ENCODE assay signal across 8 cellular contexts in the genomic region with DNA sequence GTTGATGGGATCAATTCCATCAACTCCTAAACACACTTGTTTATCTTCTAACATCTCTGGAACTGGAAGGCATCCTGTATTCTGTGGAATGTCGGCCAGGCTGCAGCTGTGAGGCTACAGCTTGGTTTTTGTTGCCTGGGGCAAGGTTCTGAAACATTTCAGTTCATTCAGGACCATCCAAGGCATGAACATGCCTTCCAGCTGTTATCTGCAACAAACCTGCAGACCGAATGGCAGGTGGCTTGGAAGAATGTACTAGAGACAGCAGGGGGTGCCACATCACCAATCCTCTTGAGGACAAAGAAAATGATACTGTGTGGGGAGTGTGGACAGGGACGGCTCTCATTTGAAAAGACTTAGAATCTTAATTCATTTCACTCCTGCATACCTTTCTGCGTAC. TPM values are rescaled to one million over a fixed set of nuclear protein-coding genes. Genes with fewer than 3 reads are reported as not detected.
DNase-seq lines count a peak whose midpoint lies in the region; ATAC-seq and TF ChIP-seq lines count a peak whose summit lies in the region.

No MANE protein-coding gene starts in this region.

- no peaks in the 10 kb centered on the region for H3K36me3 ChIP-seq in neural cell (ENCODE audit: insufficient read depth, low read length)

- no peak overlapping the region for H3K9ac ChIP-seq in neural cell (ENCODE audit: low read length)

- TF ChIP-seq RAD21 in neural cell (conservative IDR thresholded peaks at IDR 0.05), result peak; percentile 18

- H4K20me1 ChIP-seq in neural cell (ENCODE audit: insufficient read depth), result no peaks in the 10 kb centered on the region

- no peaks in the 10 kb centered on the region for H3K9me2 ChIP-seq in neural cell (ENCODE audit: insufficient read depth, low read length)

- H3K36me3 Mint-ChIP-seq in chondrocyte (ENCODE audit: low read depth), result no peaks in the 10 kb centered on the region
- no peaks in the 10 kb centered on the region for H3K36me3 Mint-ChIP-seq in activated T-helper 1 cell treated with anti-CD3 and anti-CD28 coated beads, Interleukin-12 subunit alpha, Interleukin-12 subunit beta, Interleukin-2, Interleukin-4 antibody, amounts not matched to agents 30 ng/mL and 10 ng/mL and 1 ng/mL, durations not matched to agents 14 hours and 24 hours and 36 hours (ENCODE audit: low read depth)

- TF ChIP-seq CTCF in chondrocyte (IDR thresholded peaks at IDR 0.05), result peak; percentile 67
- peak; percentile 26 for TF ChIP-seq CTCF in neural cell (IDR thresholded peaks at IDR 0.05; ENCODE audit: poor library complexity, severe bottlenecking)

- no peak overlapping the region for H3K27ac ChIP-seq in neural cell (ENCODE audit: low read length)

- no peak overlapping the region for H3K4me2 ChIP-seq in neural cell (ENCODE audit: low read length)

- H3K9me3 Mint-ChIP-seq in chondrocyte (ENCODE audit: low read depth), result peaks cover 11% of the 10 kb centered on the region
- no peaks in the 10 kb centered on the region for H3K9me3 Mint-ChIP-seq in activated T-helper 1 cell treated with anti-CD3 and anti-CD28 coated beads, Interleukin-12 subunit alpha, Interleukin-12 subunit beta, Interleukin-2, Interleukin-4 antibody, amounts not matched to agents 30 ng/mL and 10 ng/mL and 1 ng/mL, durations not matched to agents 14 hours and 24 hours and 36 hours

- no peak overlapping the region for H3K4me3 ChIP-seq in neural cell (ENCODE audit: low read length)

- H3K4me1 Mint-ChIP-seq in chondrocyte (ENCODE audit: low read depth), result peaks cover 11% of the 10 kb centered on the region
- H3K4me1 Mint-ChIP-seq in activated T-helper 1 cell treated with anti-CD3 and anti-CD28 coated beads, Interleukin-12 subunit alpha, Interleukin-12 subunit beta, Interleukin-2, Interleukin-4 antibody, amounts not matched to agents 30 ng/mL and 10 ng/mL and 1 ng/mL, durations not matched to agents 14 hours and 24 hours and 36 hours (ENCODE audit: low read depth), result peaks cover 5% of the 10 kb centered on the region

- H3K4me3 Mint-ChIP-seq in chondrocyte (ENCODE audit: unreplicated experiment), result no peak overlapping the region
- no peak overlapping the region for H3K4me3 Mint-ChIP-seq in activated T-helper 1 cell treated with anti-CD3 and anti-CD28 coated beads, Interleukin-12 subunit alpha, Interleukin-12 subunit beta, Interleukin-2, Interleukin-4 antibody, amounts not matched to agents 30 ng/mL and 10 ng/mL and 1 ng/mL, durations not matched to agents 14 hours and 24 hours and 36 hours

- H3F3A ChIP-seq in neural cell (ENCODE audit: insufficient read depth, low read length, poor library complexity, severe bottlenecking), result no peaks in the 10 kb centered on the region

- H3K9me3 ChIP-seq in neural cell (ENCODE audit: low read length), result no peaks in the 10 kb centered on the region

- DNase-seq in A172 (ENCODE audit: low spot score), result peak; percentile 74
- peak; percentile 46 for DNase-seq in ELR (ENCODE audit: low read depth)
- DNase-seq in NCI-H460 (ENCODE audit: extremely low read depth, low read depth), result peak; percentile 66
- no peak for DNase-seq in chondrocyte (ENCODE audit: low spot score)
- no peak for DNase-seq in activated T-helper 1 cell treated with anti-CD3 and anti-CD28 coated beads, Interleukin-12 subunit alpha, Interleukin-12 subunit beta, Interleukin-2, Interleukin-4 antibody, amounts not matched to agents 30 ng/mL and 10 ng/mL and 1 ng/mL, durations not matched to agents 14 hours and 24 hours and 36 hours (ENCODE audit: low spot score)

- no peak for TF ChIP-seq EP300 in neural cell (conservative IDR thresholded peaks at IDR 0.05; ENCODE audit: poor library complexity, severe bottlenecking)

- no peak overlapping the region for H3K27ac Mint-ChIP-seq in chondrocyte (ENCODE audit: unreplicated experiment)
- H3K27ac Mint-ChIP-seq in activated T-helper 1 cell treated with anti-CD3 and anti-CD28 coated beads, Interleukin-12 subunit alpha, Interleukin-12 subunit beta, Interleukin-2, Interleukin-4 antibody, amounts not matched to agents 30 ng/mL and 10 ng/mL and 1 ng/mL, durations not matched to agents 14 hours and 24 hours and 36 hours, result no peak overlapping the region

- ATAC-seq in GM21360 (IDR thresholded peaks at IDR 0.05; ENCODE audit: unreplicated experiment) (no peak), HG03520 (IDR thresholded peaks at IDR 0.05; ENCODE audit: unreplicated experiment) (no peak)

- no peaks in the 10 kb centered on the region for H3K27me3 ChIP-seq in neural cell (ENCODE audit: insufficient read depth, low read depth, low read length)

- no peaks in the 10 kb centered on the region for H3K79me2 ChIP-seq in neural cell (replicated peaks; ENCODE audit: insufficient read depth, low read length)

- H3K27me3 Mint-ChIP-seq in chondrocyte (ENCODE audit: low read depth), result peaks cover 5% of the 10 kb centered on the region
- peaks cover 11% of the 10 kb centered on the region for H3K27me3 Mint-ChIP-seq in activated T-helper 1 cell treated with anti-CD3 and anti-CD28 coated beads, Interleukin-12 subunit alpha, Interleukin-12 subunit beta, Interleukin-2, Interleukin-4 antibody, amounts not matched to agents 30 ng/mL and 10 ng/mL and 1 ng/mL, durations not matched to agents 14 hours and 24 hours and 36 hours (ENCODE audit: insufficient read depth)

- H2AFZ ChIP-seq in neural cell (ENCODE audit: low read depth, low read length), result no peak overlapping the region

- intact Hi-C loops in activated T-helper 1 cell treated with anti-CD3 and anti-CD28 coated beads, Interleukin-12 subunit alpha, Interleukin-12 subunit beta, Interleukin-2, Interleukin-4 antibody, amounts not matched to agents 30 ng/mL and 10 ng/mL and 1 ng/mL, durations not matched to agents 14 hours and 24 hours and 36 hours (cut with micrococcal nuclease), result loop anchor here (1.0 kb wide), 1 partner anchor 236 kb away; no protein-coding TSS in a partner anchor

TF ChIP-seq in neural cell, 6 proteins besides CTCF, POLR2A, EP300 and RAD21:
- TF ChIP-seq MXI1 (conservative IDR thresholded peaks at IDR 0.05; ENCODE audit: poor library complexity, severe bottlenecking) (no peak), SMC3 (conservative IDR thresholded peaks at IDR 0.05; ENCODE audit: poor library complexity) (no peak)
TF ChIP-seq in neural cell: peak in this region for 0.

RNA-seq across cellular contexts. Expression of a gene that starts 12.4 kb away (rescaled TPM):
- total RNA-seq in A172 (2014; rRNA removed; shearing (Covaris generic)), result not detected in 2 replicates
- total RNA-seq in NCI-H460 (2014; rRNA removed; shearing (Covaris generic)), result 0.20 and 0.30 TPM in 2 replicates
- not detected in 2 replicates for polyA plus RNA-seq in NCI-H460 (2014; cell fraction: nucleus; rRNA removed)
- 0.05 TPM in 1 of 3 replicates, not detected in the others for total RNA-seq in chondrocyte
- polyA plus RNA-seq in neural cell, result 0.05 and 0.10 TPM in 2 replicates
- 0.73 and 0.93 TPM in 2 replicates for polyA minus RNA-seq in neural cell
- total RNA-seq in activated T-helper 1 cell treated with anti-CD3 and anti-CD28 coated beads, Interleukin-12 subunit alpha, Interleukin-12 subunit beta, Interleukin-2, Interleukin-4 antibody, amounts not matched to agents 30 ng/mL and 10 ng/mL and 1 ng/mL, durations not matched to agents 14 hours and 24 hours and 36 hours, result not detected in 2 replicates

RNA-seq across cellular contexts. Expression of a gene that starts 34.1 kb away (rescaled TPM):
- total RNA-seq in A172 (2014; rRNA removed; shearing (Covaris generic)), result 1.9 and 5.1 TPM in 2 replicates
- 11.5 and 13.1 TPM in 2 replicates for total RNA-seq in NCI-H460 (2014; rRNA removed; shearing (Covaris generic))
- polyA plus RNA-seq in NCI-H460 (2014; cell fraction: nucleus; rRNA removed), result 17.3 and 20.3 TPM in 2 replicates
- total RNA-seq in chondrocyte, result 0.82 to 1.2 TPM (median 1.00 TPM) in 3 replicates
- 4.1 and 6.6 TPM in 2 replicates for polyA plus RNA-seq in neural cell
- 7.1 and 7.2 TPM in 2 replicates for polyA minus RNA-seq in neural cell
- 0.24 and 0.26 TPM in 2 replicates for total RNA-seq in activated T-helper 1 cell treated with anti-CD3 and anti-CD28 coated beads, Interleukin-12 subunit alpha, Interleukin-12 subunit beta, Interleukin-2, Interleukin-4 antibody, amounts not matched to agents 30 ng/mL and 10 ng/mL and 1 ng/mL, durations not matched to agents 14 hours and 24 hours and 36 hours

Comparison
In these comparisons a context has a peak if more than half of its experiments do, and no peak if none do; other contexts are left out.
1. DNase-seq: peak in A172 (single experiment), ELR (single experiment) and NCI-H460 (single experiment); none in chondrocyte (single experiment) and activated T-helper 1 cell treated with anti-CD3 and anti-CD28 coated beads, Interleukin-12 subunit alpha, Interleukin-12 subunit beta, Interleukin-2, Interleukin-4 antibody, amounts not matched to agents 30 ng/mL and 10 ng/mL and 1 ng/mL, durations not matched to agents 14 hours and 24 hours and 36 hours (single experiment).